Comparison of ENCODE assay signal across 9 cellular contexts in genomic region chr7:130874071-130874915, GRCh38.
A peak's percentile ranks its signal among the peaks of the same experiment; 100 is the strongest.
DNase-seq lines count a peak whose midpoint lies in the region; ATAC-seq and TF ChIP-seq lines count a peak whose summit lies in the region.
"Had no signal": no experiment of that assay in that cellular context is flagged by ENCODE, and none has a peak within 500 bp of the region (broad histone marks: within the 10 kb centered on the region; RNA-seq: fewer than 3 reads in every experiment).

No MANE protein-coding gene starts in this region.

- CTCF ChIA-PET in activated CD8-positive, alpha-beta memory T cell treated with anti-CD3 and anti-CD28 coated beads, Interleukin-2, amount 10 ng/mL, durations not matched to agents 7 days and 5 days (lab: Charles Lee), result interaction anchor here (1.3 to 2.0 kb wide), 7 partner anchors 9 to 127 kb away, joined by 4 to 11 read pairs (median 5); no protein-coding TSS in a partner anchor

- H3K27me3 Mint-ChIP-seq in activated CD8-positive, alpha-beta memory T cell treated with anti-CD3 and anti-CD28 coated beads, Interleukin-2, amount 10 ng/mL, durations not matched to agents 7 days and 5 days, result no peaks in the 10 kb centered on the region
- no peaks in the 10 kb centered on the region for H3K27me3 Mint-ChIP-seq in stimulated activated memory B cell treated with anti-CD40 and anti-IgM and Interleukin-4, amounts not matched to agents 10 μg/mL and 1 μg/mL and 100 μg/mL, for 72 hours

- H3K27me3 ChIP-seq in dorsolateral prefrontal cortex, result no peaks in the 10 kb centered on the region

- no peak overlapping the region for H3K4me3 Mint-ChIP-seq in activated CD8-positive, alpha-beta memory T cell treated with anti-CD3 and anti-CD28 coated beads, Interleukin-2, amount 10 ng/mL, durations not matched to agents 7 days and 5 days
- no peak overlapping the region for H3K4me3 Mint-ChIP-seq in stimulated activated memory B cell treated with anti-CD40 and anti-IgM and Interleukin-4, amounts not matched to agents 10 μg/mL and 1 μg/mL and 100 μg/mL, for 72 hours

- no peak overlapping the region for H3K4me3 ChIP-seq in dorsolateral prefrontal cortex
- H3K4me3 ChIP-seq: skin epidermis had no signal

- intact Hi-C loops in dorsolateral prefrontal cortex (cut with DNase I), result no loop called here

- no peak for ATAC-seq in activated CD8-positive, alpha-beta memory T cell treated with anti-CD3 and anti-CD28 coated beads, Interleukin-2, amount 10 ng/mL, durations not matched to agents 7 days and 5 days
- no peak for ATAC-seq in stimulated activated memory B cell treated with anti-CD40 and anti-IgM and Interleukin-4, amounts not matched to agents 10 μg/mL and 1 μg/mL and 100 μg/mL, for 72 hours
- ATAC-seq in GM19023 (IDR thresholded peaks at IDR 0.05; ENCODE audit: unreplicated experiment) (no peak), HG03139 (IDR thresholded peaks at IDR 0.05; ENCODE audit: unreplicated experiment) (no peak)

- H3K9me3 Mint-ChIP-seq in activated CD8-positive, alpha-beta memory T cell treated with anti-CD3 and anti-CD28 coated beads, Interleukin-2, amount 10 ng/mL, durations not matched to agents 7 days and 5 days (ENCODE audit: low read depth), result no peaks in the 10 kb centered on the region
- no peaks in the 10 kb centered on the region for H3K9me3 Mint-ChIP-seq in stimulated activated memory B cell treated with anti-CD40 and anti-IgM and Interleukin-4, amounts not matched to agents 10 μg/mL and 1 μg/mL and 100 μg/mL, for 72 hours

- H3K36me3 Mint-ChIP-seq in activated CD8-positive, alpha-beta memory T cell treated with anti-CD3 and anti-CD28 coated beads, Interleukin-2, amount 10 ng/mL, durations not matched to agents 7 days and 5 days, result peaks cover 48% of the 10 kb centered on the region
- peaks cover 63% of the 10 kb centered on the region for H3K36me3 Mint-ChIP-seq in stimulated activated memory B cell treated with anti-CD40 and anti-IgM and Interleukin-4, amounts not matched to agents 10 μg/mL and 1 μg/mL and 100 μg/mL, for 72 hours

- H3K4me1 Mint-ChIP-seq in activated CD8-positive, alpha-beta memory T cell treated with anti-CD3 and anti-CD28 coated beads, Interleukin-2, amount 10 ng/mL, durations not matched to agents 7 days and 5 days, result peaks cover 30% of the 10 kb centered on the region
- peaks cover 40% of the 10 kb centered on the region for H3K4me1 Mint-ChIP-seq in stimulated activated memory B cell treated with anti-CD40 and anti-IgM and Interleukin-4, amounts not matched to agents 10 μg/mL and 1 μg/mL and 100 μg/mL, for 72 hours

- TF ChIP-seq CTCF in dorsolateral prefrontal cortex (IDR thresholded peaks at IDR 0.05 in 54 of 56, conservative IDR thresholded peaks at IDR 0.05 in 2 of 56; ENCODE audit: low read depth in 1 of 56, partially characterized antibody in 56 of 56), result no peak

- DNase-seq in activated CD8-positive, alpha-beta memory T cell treated with anti-CD3 and anti-CD28 coated beads, Interleukin-2, amount 10 ng/mL, durations not matched to agents 7 days and 5 days, result no peak
- DNase-seq in activated CD8-positive, alpha-beta memory T cell treated with anti-CD3 and anti-CD28 coated beads, Interleukin-2, amount 50 U/mL, for 48 hours, result no peak
- DNase-seq in RKO (ENCODE audit: low spot score) (peak; percentile 73), dorsolateral prefrontal cortex (no peak), NCI-H446 treated with DMSO at 0.1 percent for 48 hours (lab: John Stamatoyannopoulos, UW) (no peak)

- peak overlapping the region in 38 of 59 donors; percentile 3 to 69 (median 46) for H3K27ac ChIP-seq in dorsolateral prefrontal cortex

- peak overlapping the region; percentile 56 for H3K27ac Mint-ChIP-seq in activated CD8-positive, alpha-beta memory T cell treated with anti-CD3 and anti-CD28 coated beads, Interleukin-2, amount 10 ng/mL, durations not matched to agents 7 days and 5 days
- peak overlapping the region; percentile 38 for H3K27ac Mint-ChIP-seq in stimulated activated memory B cell treated with anti-CD40 and anti-IgM and Interleukin-4, amounts not matched to agents 10 μg/mL and 1 μg/mL and 100 μg/mL, for 72 hours
